ENCODE assay signal across 1 cellular context in genomic region chr16:85316321-85316919, GRCh38.
A peak's percentile ranks its signal among the peaks of the same experiment; 100 is the strongest.
TF ChIP-seq lines count a peak whose summit lies in the region.

No MANE protein-coding gene starts in this region.

TF ChIP-seq in K562, 482 proteins besides CTCF, POLR2A, EP300 and RAD21 (continued from another document and continues in another):
- TF ChIP-seq, protein P1, sequence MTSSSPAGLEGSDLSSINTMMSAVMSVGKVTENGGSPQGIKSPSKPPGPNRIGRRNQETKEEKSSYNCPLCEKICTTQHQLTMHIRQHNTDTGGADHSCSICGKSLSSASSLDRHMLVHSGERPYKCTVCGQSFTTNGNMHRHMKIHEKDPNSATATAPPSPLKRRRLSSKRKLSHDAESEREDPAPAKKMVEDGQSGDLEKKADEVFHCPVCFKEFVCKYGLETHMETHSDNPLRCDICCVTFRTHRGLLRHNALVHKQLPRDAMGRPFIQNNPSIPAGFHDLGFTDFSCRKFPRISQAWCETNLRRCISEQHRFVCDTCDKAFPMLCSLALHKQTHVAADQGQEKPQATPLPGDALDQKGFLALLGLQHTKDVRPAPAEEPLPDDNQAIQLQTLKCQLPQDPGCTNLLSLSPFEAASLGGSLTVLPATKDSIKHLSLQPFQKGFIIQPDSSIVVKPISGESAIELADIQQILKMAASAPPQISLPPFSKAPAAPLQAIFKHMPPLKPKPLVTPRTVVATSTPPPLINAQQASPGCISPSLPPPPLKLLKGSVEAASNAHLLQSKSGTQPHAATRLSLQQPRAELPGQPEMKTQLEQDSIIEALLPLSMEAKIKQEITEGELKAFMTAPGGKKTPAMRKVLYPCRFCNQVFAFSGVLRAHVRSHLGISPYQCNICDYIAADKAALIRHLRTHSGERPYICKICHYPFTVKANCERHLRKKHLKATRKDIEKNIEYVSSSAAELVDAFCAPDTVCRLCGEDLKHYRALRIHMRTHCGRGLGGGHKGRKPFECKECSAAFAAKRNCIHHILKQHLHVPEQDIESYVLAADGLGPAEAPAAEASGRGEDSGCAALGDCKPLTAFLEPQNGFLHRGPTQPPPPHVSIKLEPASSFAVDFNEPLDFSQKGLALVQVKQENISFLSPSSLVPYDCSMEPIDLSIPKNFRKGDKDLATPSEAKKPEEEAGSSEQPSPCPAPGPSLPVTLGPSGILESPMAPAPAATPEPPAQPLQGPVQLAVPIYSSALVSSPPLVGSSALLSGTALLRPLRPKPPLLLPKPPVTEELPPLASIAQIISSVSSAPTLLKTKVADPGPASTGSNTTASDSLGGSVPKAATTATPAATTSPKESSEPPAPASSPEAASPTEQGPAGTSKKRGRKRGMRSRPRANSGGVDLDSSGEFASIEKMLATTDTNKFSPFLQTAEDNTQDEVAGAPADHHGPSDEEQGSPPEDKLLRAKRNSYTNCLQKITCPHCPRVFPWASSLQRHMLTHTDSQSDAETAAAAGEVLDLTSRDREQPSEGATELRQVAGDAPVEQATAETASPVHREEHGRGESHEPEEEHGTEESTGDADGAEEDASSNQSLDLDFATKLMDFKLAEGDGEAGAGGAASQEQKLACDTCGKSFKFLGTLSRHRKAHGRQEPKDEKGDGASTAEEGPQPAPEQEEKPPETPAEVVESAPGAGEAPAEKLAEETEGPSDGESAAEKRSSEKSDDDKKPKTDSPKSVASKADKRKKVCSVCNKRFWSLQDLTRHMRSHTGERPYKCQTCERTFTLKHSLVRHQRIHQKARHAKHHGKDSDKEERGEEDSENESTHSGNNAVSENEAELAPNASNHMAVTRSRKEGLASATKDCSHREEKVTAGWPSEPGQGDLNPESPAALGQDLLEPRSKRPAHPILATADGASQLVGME (CRISPR knock-in tag; IDR thresholded peaks at IDR 0.05): no peak
- TF ChIP-seq ZNF699 (CRISPR knock-in tag; IDR thresholded peaks at IDR 0.05; ENCODE audit: insufficient replicate concordance) (no peak), RUNX1 (IDR thresholded peaks at IDR 0.05; ENCODE audit: low read depth) (no peak), FOXA3 (CRISPR knock-in tag; conservative IDR thresholded peaks at IDR 0.05 in 1 of 2, IDR thresholded peaks at IDR 0.05 in 1 of 2) (no peak; a peak in 1 of 4 replicates), BHLHE40 (IDR thresholded peaks at IDR 0.05; ENCODE audit: low read length) (peak; percentile 57; the same call in 1 of the 2 replicates), NEUROD1 (IDR thresholded peaks at IDR 0.05; ENCODE audit: borderline replicate concordance, low read depth, low read length, partially characterized antibody) (peak; percentile 42), NELFE (IDR thresholded peaks at IDR 0.05; ENCODE audit: insufficient read depth, insufficient read length) (no peak), PBX2 (CRISPR knock-in tag; IDR thresholded peaks at IDR 0.05; ENCODE audit: low read depth) (no peak), PBX2 (tag; conservative IDR thresholded peaks at IDR 0.05; ENCODE audit: low read depth) (no peak), SREBF1 (IDR thresholded peaks at IDR 0.05; ENCODE audit: borderline replicate concordance, low read depth, low read length) (0 out of 2 replicates have a peak, but pooled peaks have one; percentile 39), ETS2 (tag; IDR thresholded peaks at IDR 0.05; ENCODE audit: borderline replicate concordance, poor library complexity, severe bottlenecking) (no peak), ZFX (CRISPR knock-in tag; IDR thresholded peaks at IDR 0.05) (no peak), SNIP1 (IDR thresholded peaks at IDR 0.05; ENCODE audit: low read depth) (no peak), ELK1 (CRISPR knock-in tag; IDR thresholded peaks at IDR 0.05) (no peak), PHTF2 (CRISPR knock-in tag; IDR thresholded peaks at IDR 0.05) (no peak), CBX1 (IDR thresholded peaks at IDR 0.05; ENCODE audit: low read depth) (no peak), EZH2 (IDR thresholded peaks at IDR 0.05; ENCODE audit: borderline replicate concordance, low read depth, low read length) (no peak), HIVEP1 (CRISPR knock-in tag; IDR thresholded peaks at IDR 0.05) (no peak), TEAD4 (IDR thresholded peaks at IDR 0.05; ENCODE audit: low read length) (0 out of 2 replicates have a peak, but pooled peaks have one; percentile 10), TEAD4 (CRISPR knock-in tag; IDR thresholded peaks at IDR 0.05; ENCODE audit: borderline replicate concordance) (no peak), ZNF445 (CRISPR knock-in tag; IDR thresholded peaks at IDR 0.05; ENCODE audit: low read depth) (no peak), RBM34 (IDR thresholded peaks at IDR 0.05; ENCODE audit: borderline replicate concordance, insufficient read depth, low read length) (no peak), PHF8 (IDR thresholded peaks at IDR 0.05; ENCODE audit: borderline replicate concordance, low read length) (no peak), ZNF586 (CRISPR knock-in tag; conservative IDR thresholded peaks at IDR 0.05) (no peak), SMARCA4 (IDR thresholded peaks at IDR 0.05) (no peak), RNF2 (IDR thresholded peaks at IDR 0.05) (no peak), ZNF232 (CRISPR knock-in tag; IDR thresholded peaks at IDR 0.05) (no peak), NFE2 (IDR thresholded peaks at IDR 0.05; ENCODE audit: low read depth) (no peak), CHD2 (IDR thresholded peaks at IDR 0.05; ENCODE audit: low read depth, low read length) (0 out of 2 replicates have a peak, but pooled peaks have one; percentile 10), ZNF165 (CRISPR knock-in tag; IDR thresholded peaks at IDR 0.05; ENCODE audit: borderline replicate concordance) (no peak), RBBP5 (IDR thresholded peaks at IDR 0.05; ENCODE audit: borderline replicate concordance, insufficient read depth, low read length, poor library complexity, severe bottlenecking) (no peak), PYGO2 (tag; IDR thresholded peaks at IDR 0.05) (no peak), ZNF668 (CRISPR knock-in tag; IDR thresholded peaks at IDR 0.05) (no peak), MCM7 (IDR thresholded peaks at IDR 0.05) (no peak), ZNF140 (CRISPR knock-in tag; IDR thresholded peaks at IDR 0.05) (no peak), LEF1 (IDR thresholded peaks at IDR 0.05) (peak; percentile 83; the same call in 1 of the 2 replicates), SAFB (IDR thresholded peaks at IDR 0.05; ENCODE audit: borderline replicate concordance, low read depth, low read length) (peak; percentile 30; the same call in 1 of the 2 replicates), MEIS2 (IDR thresholded peaks at IDR 0.05; ENCODE audit: partially characterized antibody) (peak; percentile 12), MTA2 (IDR thresholded peaks at IDR 0.05; ENCODE audit: low read depth) (peak; percentile 9; the same call in 1 of the 2 replicates), IRF1 (CRISPR knock-in tag; IDR thresholded peaks at IDR 0.05; ENCODE audit: borderline replicate concordance) (no peak), THRAP3 (IDR thresholded peaks at IDR 0.05; ENCODE audit: borderline replicate concordance) (no peak), MCM5 (IDR thresholded peaks at IDR 0.05; ENCODE audit: low read depth) (no peak), SRSF1 (IDR thresholded peaks at IDR 0.05; ENCODE audit: low read depth, low read length) (no peak), SMAD1 (IDR thresholded peaks at IDR 0.05; ENCODE audit: low read depth, low read length, partially characterized antibody) (no peak), CBX3 (IDR thresholded peaks at IDR 0.05; ENCODE audit: borderline replicate concordance in 1 of 2, low read length in 2 of 2) (peak in 1 of 2 experiments; percentile 62; a peak in 2 of 3 replicates), ZNF121 (CRISPR knock-in tag; conservative IDR thresholded peaks at IDR 0.05) (no peak), ZBTB5 (IDR thresholded peaks at IDR 0.05) (no peak), CREB3L1 (IDR thresholded peaks at IDR 0.05; ENCODE audit: borderline replicate concordance, low read depth) (peak; percentile 42; the same call in 1 of the 2 replicates), ZNF282 (CRISPR knock-in tag; IDR thresholded peaks at IDR 0.05) (no peak), CEBPB (tag; IDR thresholded peaks at IDR 0.05) (no peak)
- TF ChIP-seq, protein P2, sequence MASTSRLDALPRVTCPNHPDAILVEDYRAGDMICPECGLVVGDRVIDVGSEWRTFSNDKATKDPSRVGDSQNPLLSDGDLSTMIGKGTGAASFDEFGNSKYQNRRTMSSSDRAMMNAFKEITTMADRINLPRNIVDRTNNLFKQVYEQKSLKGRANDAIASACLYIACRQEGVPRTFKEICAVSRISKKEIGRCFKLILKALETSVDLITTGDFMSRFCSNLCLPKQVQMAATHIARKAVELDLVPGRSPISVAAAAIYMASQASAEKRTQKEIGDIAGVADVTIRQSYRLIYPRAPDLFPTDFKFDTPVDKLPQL (IDR thresholded peaks at IDR 0.05; ENCODE audit: extremely low read depth, insufficient read length): no peak
- TF ChIP-seq, protein P3, sequence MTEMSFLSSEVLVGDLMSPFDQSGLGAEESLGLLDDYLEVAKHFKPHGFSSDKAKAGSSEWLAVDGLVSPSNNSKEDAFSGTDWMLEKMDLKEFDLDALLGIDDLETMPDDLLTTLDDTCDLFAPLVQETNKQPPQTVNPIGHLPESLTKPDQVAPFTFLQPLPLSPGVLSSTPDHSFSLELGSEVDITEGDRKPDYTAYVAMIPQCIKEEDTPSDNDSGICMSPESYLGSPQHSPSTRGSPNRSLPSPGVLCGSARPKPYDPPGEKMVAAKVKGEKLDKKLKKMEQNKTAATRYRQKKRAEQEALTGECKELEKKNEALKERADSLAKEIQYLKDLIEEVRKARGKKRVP (CRISPR knock-in tag; IDR thresholded peaks at IDR 0.05): no peak
- TF ChIP-seq, protein P4, sequence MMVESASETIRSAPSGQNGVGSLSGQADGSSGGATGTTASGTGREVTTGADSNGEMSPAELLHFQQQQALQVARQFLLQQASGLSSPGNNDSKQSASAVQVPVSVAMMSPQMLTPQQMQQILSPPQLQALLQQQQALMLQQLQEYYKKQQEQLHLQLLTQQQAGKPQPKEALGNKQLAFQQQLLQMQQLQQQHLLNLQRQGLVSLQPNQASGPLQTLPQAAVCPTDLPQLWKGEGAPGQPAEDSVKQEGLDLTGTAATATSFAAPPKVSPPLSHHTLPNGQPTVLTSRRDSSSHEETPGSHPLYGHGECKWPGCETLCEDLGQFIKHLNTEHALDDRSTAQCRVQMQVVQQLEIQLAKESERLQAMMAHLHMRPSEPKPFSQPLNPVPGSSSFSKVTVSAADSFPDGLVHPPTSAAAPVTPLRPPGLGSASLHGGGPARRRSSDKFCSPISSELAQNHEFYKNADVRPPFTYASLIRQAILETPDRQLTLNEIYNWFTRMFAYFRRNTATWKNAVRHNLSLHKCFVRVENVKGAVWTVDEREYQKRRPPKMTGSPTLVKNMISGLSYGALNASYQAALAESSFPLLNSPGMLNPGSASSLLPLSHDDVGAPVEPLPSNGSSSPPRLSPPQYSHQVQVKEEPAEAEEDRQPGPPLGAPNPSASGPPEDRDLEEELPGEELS (CRISPR knock-in tag; IDR thresholded peaks at IDR 0.05; ENCODE audit: borderline replicate concordance): no peak
